Comparison of ENCODE assay signal across 8 cellular contexts in genomic region chr2:196113061-196113974, GRCh38. TPM values are rescaled to one million over a fixed set of nuclear protein-coding genes. Genes with fewer than 3 reads are reported as not detected.
DNase-seq lines count a peak whose midpoint lies in the region; ATAC-seq and TF ChIP-seq lines count a peak whose summit lies in the region.

No MANE protein-coding gene starts in this region.

- H3K36me3 ChIP-seq in heart left ventricle = no peaks in the 10 kb centered on the region

- in situ Hi-C loops in G401 (cut with HindIII; ENCODE audit: low sequenced_read_pairs) = no loop called here

- H3K27me3 Mint-ChIP-seq in activated T-helper 17 cell treated with anti-CD3 and anti-CD28 coated beads, Interleukin-2, amount 50 U/mL, for 72 hours = no peaks in the 10 kb centered on the region

- H3K4me3 ChIP-seq in heart left ventricle = peak overlapping the region in 5 of 12 donors; percentile 1 to 11 (median 4)

- no peaks in the 10 kb centered on the region for H3K9me3 ChIP-seq in heart left ventricle

- H3K27me3 ChIP-seq in heart left ventricle = no peaks in the 10 kb centered on the region

- no peak for TF ChIP-seq POLR2A in heart left ventricle (IDR thresholded peaks at IDR 0.05)

- peak overlapping the region; percentile 8 for H3K4me3 Mint-ChIP-seq in activated T-helper 17 cell treated with anti-CD3 and anti-CD28 coated beads, Interleukin-2, amount 50 U/mL, for 72 hours

- 34 to 41% (median 35%) methylated on average over 7 of the region's 7 CpGs for WGBS in heart left ventricle, 4 donors

- H3K4me1 Mint-ChIP-seq in activated T-helper 17 cell treated with anti-CD3 and anti-CD28 coated beads, Interleukin-2, amount 50 U/mL, for 72 hours = peaks cover 5% of the 10 kb centered on the region

- H3K27ac Mint-ChIP-seq in activated T-helper 17 cell treated with anti-CD3 and anti-CD28 coated beads, Interleukin-2, amount 50 U/mL, for 72 hours = no peak overlapping the region

- H3K36me3 Mint-ChIP-seq in activated T-helper 17 cell treated with anti-CD3 and anti-CD28 coated beads, Interleukin-2, amount 50 U/mL, for 72 hours (ENCODE audit: low read depth) = no peaks in the 10 kb centered on the region

- DNase-seq in G401 (ENCODE audit: low spot score) (peak; percentile 6), heart left ventricle (no peak), retina (peak; percentile 17), Kasumi-1 (lab: John Stamatoyannopoulos, UW) (no peak)
- no peak for DNase-seq in activated CD4-positive, alpha-beta T cell treated with anti-CD3 and anti-CD28 coated beads for 48 hours

- H3K9me3 Mint-ChIP-seq in activated T-helper 17 cell treated with anti-CD3 and anti-CD28 coated beads, Interleukin-2, amount 50 U/mL, for 72 hours = no peaks in the 10 kb centered on the region

- intact Hi-C loops in heart left ventricle (cut with DNase I) = no loop called here

- peaks cover 0 to 26% (median 8%) of the 10 kb centered on the region in 12 donors for H3K4me1 ChIP-seq in heart left ventricle

- no peak for ATAC-seq in activated T-helper 17 cell treated with anti-CD3 and anti-CD28 coated beads, Interleukin-2, amount 50 U/mL, for 72 hours (replicated peaks)
- ATAC-seq in heart left ventricle (peak in 1 of 4 donors; percentile 50), HG02763 (IDR thresholded peaks at IDR 0.05; ENCODE audit: unreplicated experiment) (no peak), HG02623 (IDR thresholded peaks at IDR 0.05; ENCODE audit: unreplicated experiment) (no peak)

- H3K27ac ChIP-seq in heart left ventricle = peak overlapping the region; percentile 7 to 76 (median 56)

- no peak for TF ChIP-seq CTCF in heart left ventricle (IDR thresholded peaks at IDR 0.05)

RNA-seq across cellular contexts. Expression of gene DNAH7, which starts 44.7 kb away (rescaled TPM):
- 0.06 TPM in 1 of 2 replicates, not detected in the other for total RNA-seq in G401 (2014; rRNA removed; shearing (Covaris generic))
- not detected for total RNA-seq in activated T-helper 17 cell treated with anti-CD3 and anti-CD28 coated beads, Interleukin-2, amount 50 U/mL, for 72 hours
- 1 to 10 TPM in 1 of 9 donors, under 1 TPM in 7, not detected in 1; 0.11 to 1.5 (median 0.40) TPM for total RNA-seq in heart left ventricle
- under 1 TPM; 0.08 to 0.61 TPM for polyA plus RNA-seq in heart left ventricle

RNA-seq across cellular contexts. Expression of gene STK17B, which starts 58.1 kb away (rescaled TPM):
- 0.68 and 0.86 TPM in 2 replicates for total RNA-seq in G401 (2014; rRNA removed; shearing (Covaris generic))
- total RNA-seq in activated T-helper 17 cell treated with anti-CD3 and anti-CD28 coated beads, Interleukin-2, amount 50 U/mL, for 72 hours = 100 to 1,000 TPM; 168 to 190 TPM
- 10 to 100 TPM in 2 of 9 donors, 1 to 10 TPM in 7; 3.3 to 24.4 (median 5.3) TPM for total RNA-seq in heart left ventricle
- polyA plus RNA-seq in heart left ventricle = 1 to 10 TPM; 1.4 to 2.6 TPM

Comparison
In these comparisons a context has a peak if more than half of its experiments do, and no peak if none do; other contexts are left out.
1. DNase-seq: peak in G401 (single experiment) and retina (single experiment); none in heart left ventricle (0 of 5), Kasumi-1 (0 of 2) and activated CD4-positive, alpha-beta T cell treated with anti-CD3 and anti-CD28 coated beads for 48 hours (single experiment).
2. RNA of gene STK17B, which starts 58.1 kb away (total RNA-seq): 168 to 190 TPM in activated T-helper 17 cell treated with anti-CD3 and anti-CD28 coated beads, Interleukin-2, amount 50 U/mL, for 72 hours; 3.3 to 24.4 TPM in heart left ventricle and 0.68 to 0.86 TPM in G401; every median in the first group is over 4 times any median in the second.